ENCODE assay signal across 31 cellular contexts in the genomic region with DNA sequence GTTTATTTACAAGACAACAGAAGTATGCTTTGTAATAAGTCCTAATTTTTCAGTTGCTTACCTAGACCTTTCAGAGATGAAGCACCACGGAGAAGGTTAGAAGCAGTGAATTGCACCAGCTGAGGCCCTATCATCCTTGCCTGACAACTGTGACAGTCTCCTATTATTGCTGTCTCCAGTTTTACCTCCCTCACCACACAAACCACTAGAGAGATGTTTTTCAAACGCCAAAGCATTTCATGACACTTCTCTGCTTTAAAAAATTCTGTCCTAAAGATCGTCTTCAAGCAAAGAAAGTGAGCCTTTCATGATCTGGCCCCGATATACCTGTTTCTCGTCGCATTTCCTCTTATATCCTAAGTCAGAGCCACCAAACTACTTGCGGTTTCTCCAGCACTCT.
A peak's percentile ranks its signal among the peaks of the same experiment; 100 is the strongest.
DNase-seq lines count a peak whose midpoint lies in the region; ATAC-seq and TF ChIP-seq lines count a peak whose summit lies in the region.
"Had no signal": no experiment of that assay in that cellular context is flagged by ENCODE, and none has a peak within 500 bp of the region (broad histone marks: within the 10 kb centered on the region; RNA-seq: fewer than 3 reads in every experiment).

No MANE protein-coding gene starts in this region.

- peak; percentile 46 for TF ChIP-seq EP300 in neural cell (conservative IDR thresholded peaks at IDR 0.05; ENCODE audit: poor library complexity, severe bottlenecking)

- POLR2A ChIA-PET in AG04450 (lab: Yijun Ruan, JAX): no interaction called here

- no peaks in the 10 kb centered on the region for H3K9me3 Mint-ChIP-seq in endothelial cell (ENCODE audit: unreplicated experiment)

- H3K4me1 ChIP-seq in Karpas-422 (ENCODE audit: low read length): no peaks in the 10 kb centered on the region
- H3K4me1 ChIP-seq: BE2C, prostate gland had no signal

- H3K9me2 ChIP-seq in Karpas-422 (replicated peaks; ENCODE audit: insufficient read depth, low read length) (no peaks in the 10 kb centered on the region), neural cell (ENCODE audit: insufficient read depth, low read length) (no peaks in the 10 kb centered on the region)

- TF ChIP-seq CTCF in AG04450 (IDR thresholded peaks at IDR 0.05; ENCODE audit: low read depth, low read length) (no peak), endothelial cell (IDR thresholded peaks at IDR 0.05; ENCODE audit: unreplicated experiment) (no peak), neural cell (IDR thresholded peaks at IDR 0.05; ENCODE audit: poor library complexity, severe bottlenecking) (no peak)

- H3K4me1 Mint-ChIP-seq in endothelial cell (ENCODE audit: unreplicated experiment): no peaks in the 10 kb centered on the region

- peak overlapping the region; percentile 97 for H3K27ac ChIP-seq in AG04450 (ENCODE audit: low read depth, low read length)
- no peak overlapping the region for H3K27ac ChIP-seq in Karpas-422 (ENCODE audit: low read length)
- peak overlapping the region; percentile 27 for H3K27ac ChIP-seq in neural cell (ENCODE audit: low read length)
- H3K27ac ChIP-seq: neutrophil, prostate gland had no signal

- H3K9ac ChIP-seq in Karpas-422 (ENCODE audit: low read length) (no peak overlapping the region), neural cell (ENCODE audit: low read length) (no peak overlapping the region)

- peak overlapping the region; percentile 10 for H3K4me3 Mint-ChIP-seq in endothelial cell (ENCODE audit: unreplicated experiment)
- H3K4me3 Mint-ChIP-seq: activated naive CD8-positive, alpha-beta T cell treated with anti-CD3 and anti-CD28 coated beads for 36 hours; activated T-cell treated with anti-CD3 and anti-CD28 coated beads, Interleukin-2, amount 50 U/mL, for 24 hours; CD8-positive, alpha-beta memory T cell had no signal

- H3K79me2 ChIP-seq in Karpas-422 (ENCODE audit: low read length) (no peaks in the 10 kb centered on the region), neural cell (replicated peaks; ENCODE audit: insufficient read depth, low read length) (no peaks in the 10 kb centered on the region)

- H3K27me3 ChIP-seq in AG04450 (ENCODE audit: control insufficient read depth, insufficient read depth, low read length) (no peaks in the 10 kb centered on the region), Karpas-422 (ENCODE audit: low read length) (no peaks in the 10 kb centered on the region; the same call in 1 of the 2 replicates), neural cell (ENCODE audit: insufficient read depth, low read depth, low read length) (no peaks in the 10 kb centered on the region)
- H3K27me3 ChIP-seq: BE2C, neutrophil, tibial nerve had no signal

- H2AFZ ChIP-seq in Karpas-422 (ENCODE audit: low read length) (no peak overlapping the region), neural cell (ENCODE audit: low read depth, low read length) (no peak overlapping the region)

- no peak for TF ChIP-seq RAD21 in neural cell (conservative IDR thresholded peaks at IDR 0.05)

- no peak for ATAC-seq in GM21360 (IDR thresholded peaks at IDR 0.05; ENCODE audit: unreplicated experiment)
- ATAC-seq: left colon, Panc1, sciatic nerve had no signal

- H3K27me3 Mint-ChIP-seq in endothelial cell (ENCODE audit: unreplicated experiment): no peaks in the 10 kb centered on the region
- H3K27me3 Mint-ChIP-seq: activated naive CD8-positive, alpha-beta T cell treated with anti-CD3 and anti-CD28 coated beads for 36 hours; activated T-cell treated with anti-CD3 and anti-CD28 coated beads, Interleukin-2, amount 50 U/mL, for 24 hours had no signal

- no peak overlapping the region for H3K4me2 ChIP-seq in Karpas-422 (ENCODE audit: low read depth, low read length, poor library complexity, severe bottlenecking)
- no peak overlapping the region for H3K4me2 ChIP-seq in neural cell (ENCODE audit: low read length)

- CTCF ChIA-PET in AG04450 (lab: Charles Lee): interaction anchor here (2.0 to 2.7 kb wide), 2 partner anchors 25 to 354 kb away, joined by 6 to 12 read pairs; no protein-coding TSS in a partner anchor

- peaks cover 71% of the 10 kb centered on the region for H3K36me3 Mint-ChIP-seq in endothelial cell (ENCODE audit: low read depth, unreplicated experiment)

- DNase-seq in AG04450 (ENCODE audit: low read depth, low spot score) (no peak), Karpas-422 (peak; percentile 4), endothelial cell (ENCODE audit: low spot score) (no peak), putamen (ENCODE audit: low spot score) (no peak), SK-N-DZ (ENCODE audit: low spot score) (no peak), ecto neural progenitor cell (ENCODE audit: low spot score) (no peak)
- DNase-seq: ACHN; activated CD4-positive, alpha-beta T cell treated with anti-CD3 and anti-CD28 coated beads for 48 hours; activated gamma-delta T cell; activated naive CD8-positive, alpha-beta T cell treated with anti-CD3 and anti-CD28 coated beads for 36 hours; activated T-cell treated with anti-CD3 and anti-CD28 coated beads, Interleukin-2, amount 50 U/mL, for 24 hours; aorta; BE2C; CD8-positive, alpha-beta memory T cell; cerebellar nuclear complex; H7; left colon; MV-4-11; NCI-H1436 treated with DMSO at 0.1 percent for 48 hours; NCI-H2107; NCI-H748 treated with DMSO at 0.1 percent for 48 hours; SHP77 treated with DMSO at 0.1 percent for 48 hours; stimulated activated CD4-positive, alpha-beta T cell treated with anti-CD3 and anti-CD28 coated beads, Interleukin-15, amount 100 ng/mL, for 24 hours; stimulated activated CD4-positive, alpha-beta T cell treated with anti-CD3 and anti-CD28 coated beads, Interleukin-4, amount 100 ng/mL, for 4 hours had no signal

- H3K36me3 ChIP-seq in Karpas-422 (ENCODE audit: insufficient read depth, low read length) (no peaks in the 10 kb centered on the region), neural cell (ENCODE audit: insufficient read depth, low read length) (no peaks in the 10 kb centered on the region)
- H3K36me3 ChIP-seq: BE2C, neutrophil, prostate gland had no signal

- H3K27ac Mint-ChIP-seq in endothelial cell (ENCODE audit: unreplicated experiment): no peak overlapping the region
- H3K27ac Mint-ChIP-seq: activated naive CD8-positive, alpha-beta T cell treated with anti-CD3 and anti-CD28 coated beads for 36 hours; activated T-cell treated with anti-CD3 and anti-CD28 coated beads, Interleukin-2, amount 50 U/mL, for 24 hours had no signal

- no peaks in the 10 kb centered on the region for H3F3A ChIP-seq in neural cell (ENCODE audit: insufficient read depth, low read length, poor library complexity, severe bottlenecking)

- peaks cover 4% of the 10 kb centered on the region; the same call in 1 of the 2 replicates for H3K9me3 ChIP-seq in AG04450 (ENCODE audit: control insufficient read depth, insufficient read depth, low read length)
- H3K9me3 ChIP-seq in Karpas-422 (ENCODE audit: low read length): no peaks in the 10 kb centered on the region
- peaks cover 5% of the 10 kb centered on the region for H3K9me3 ChIP-seq in neural cell (ENCODE audit: low read length)
- H3K9me3 ChIP-seq: neutrophil, prostate gland had no signal

- H4K20me1 ChIP-seq in Karpas-422 (ENCODE audit: insufficient read depth, low read depth, low read length): no peaks in the 10 kb centered on the region
- no peaks in the 10 kb centered on the region for H4K20me1 ChIP-seq in neural cell (ENCODE audit: insufficient read depth)

- H3K4me3 ChIP-seq in AG04450 (ENCODE audit: low read depth, low read length) (no peak overlapping the region), Karpas-422 (ENCODE audit: low read length) (no peak overlapping the region), neural cell (ENCODE audit: low read length) (no peak overlapping the region)
- H3K4me3 ChIP-seq: prostate gland, tibial nerve had no signal

TF ChIP-seq in neural cell, 6 proteins besides CTCF, POLR2A, EP300 and RAD21:
- TF ChIP-seq SMC3 (conservative IDR thresholded peaks at IDR 0.05; ENCODE audit: poor library complexity) (no peak), POLR2AphosphoS5 (IDR thresholded peaks at IDR 0.05) (no peak), MXI1 (conservative IDR thresholded peaks at IDR 0.05; ENCODE audit: poor library complexity, severe bottlenecking) (no peak), EZH2 (IDR thresholded peaks at IDR 0.05; ENCODE audit: borderline replicate concordance, insufficient read depth, low read length, poor library complexity, severe bottlenecking) (no peak), TAF1 (IDR thresholded peaks at IDR 0.05; ENCODE audit: low read depth) (no peak)
- TF ChIP-seq, protein P1, sequence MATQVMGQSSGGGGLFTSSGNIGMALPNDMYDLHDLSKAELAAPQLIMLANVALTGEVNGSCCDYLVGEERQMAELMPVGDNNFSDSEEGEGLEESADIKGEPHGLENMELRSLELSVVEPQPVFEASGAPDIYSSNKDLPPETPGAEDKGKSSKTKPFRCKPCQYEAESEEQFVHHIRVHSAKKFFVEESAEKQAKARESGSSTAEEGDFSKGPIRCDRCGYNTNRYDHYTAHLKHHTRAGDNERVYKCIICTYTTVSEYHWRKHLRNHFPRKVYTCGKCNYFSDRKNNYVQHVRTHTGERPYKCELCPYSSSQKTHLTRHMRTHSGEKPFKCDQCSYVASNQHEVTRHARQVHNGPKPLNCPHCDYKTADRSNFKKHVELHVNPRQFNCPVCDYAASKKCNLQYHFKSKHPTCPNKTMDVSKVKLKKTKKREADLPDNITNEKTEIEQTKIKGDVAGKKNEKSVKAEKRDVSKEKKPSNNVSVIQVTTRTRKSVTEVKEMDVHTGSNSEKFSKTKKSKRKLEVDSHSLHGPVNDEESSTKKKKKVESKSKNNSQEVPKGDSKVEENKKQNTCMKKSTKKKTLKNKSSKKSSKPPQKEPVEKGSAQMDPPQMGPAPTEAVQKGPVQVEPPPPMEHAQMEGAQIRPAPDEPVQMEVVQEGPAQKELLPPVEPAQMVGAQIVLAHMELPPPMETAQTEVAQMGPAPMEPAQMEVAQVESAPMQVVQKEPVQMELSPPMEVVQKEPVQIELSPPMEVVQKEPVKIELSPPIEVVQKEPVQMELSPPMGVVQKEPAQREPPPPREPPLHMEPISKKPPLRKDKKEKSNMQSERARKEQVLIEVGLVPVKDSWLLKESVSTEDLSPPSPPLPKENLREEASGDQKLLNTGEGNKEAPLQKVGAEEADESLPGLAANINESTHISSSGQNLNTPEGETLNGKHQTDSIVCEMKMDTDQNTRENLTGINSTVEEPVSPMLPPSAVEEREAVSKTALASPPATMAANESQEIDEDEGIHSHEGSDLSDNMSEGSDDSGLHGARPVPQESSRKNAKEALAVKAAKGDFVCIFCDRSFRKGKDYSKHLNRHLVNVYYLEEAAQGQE (IDR thresholded peaks at IDR 0.05; ENCODE audit: borderline replicate concordance): no peak
